In genomic region chr12:41103614-41104013, GRCh38 we compare ENCODE assay signal across 23 cellular contexts.
"Had no signal": no experiment of that assay in that cellular context is flagged by ENCODE, and none has a peak within 500 bp of the region (broad histone marks: within the 10 kb centered on the region; RNA-seq: fewer than 3 reads in every experiment).

No MANE protein-coding gene starts in this region.

- H3K4me1 ChIP-seq: body of pancreas, left lung, neural progenitor cell, thyroid gland had no signal

- DNase-seq: activated CD4-positive, alpha-beta T cell treated with anti-CD3 and anti-CD28 coated beads, Interleukin-2, amount 10 ng/mL, durations not matched to agents 7 days and 5 days; activated CD4-positive, CD25-positive, alpha-beta regulatory T cell treated with anti-CD3 and anti-CD28 coated beads, Interleukin-2, amount 50 U/mL, for 72 hours; activated CD8-positive, alpha-beta memory T cell treated with anti-CD3 and anti-CD28 coated beads, Interleukin-2, amount 10 ng/mL, durations not matched to agents 7 days and 5 days; activated CD8-positive, alpha-beta T cell treated with anti-CD3 and anti-CD28 coated beads for 36 hours; activated effector memory CD4-positive, alpha-beta T cell treated with anti-CD3 and anti-CD28 coated beads, Interleukin-2, amount 50 U/mL, for 16 hours; activated naive CD4-positive, alpha-beta T cell treated with anti-CD3 and anti-CD28 coated beads, Interleukin-2, amount 10 ng/mL, durations not matched to agents 7 days and 5 days; activated T-cell treated with anti-CD3 and anti-CD28 coated beads for 4 hours; anterior cingulate cortex; body of pancreas; dermis blood vessel endothelial cell; effector CD8-positive, alpha-beta T cell; immature natural killer cell; kidney glomerular epithelial cell; left lung; naive thymus-derived CD8-positive, alpha-beta T cell; stimulated activated CD4-positive, alpha-beta T cell treated with anti-CD3 and anti-CD28 coated beads, Interleukin-12 subunit alpha, Interleukin-12 subunit beta, amount 100 ng/mL, for 4 hours; stimulated activated CD4-positive, alpha-beta T cell treated with anti-CD3 and anti-CD28 coated beads, Interleukin-4, amount 100 ng/mL, for 4 hours; substantia nigra; T-helper 1 cell; thyroid gland; WERI-Rb-1 had no signal

- H3K79me2 ChIP-seq: hepatocyte had no signal

- ATAC-seq: activated CD8-positive, alpha-beta memory T cell treated with anti-CD3 and anti-CD28 coated beads, Interleukin-2, amount 10 ng/mL, durations not matched to agents 7 days and 5 days; activated CD8-positive, alpha-beta T cell treated with anti-CD3 and anti-CD28 coated beads for 36 hours; body of pancreas; left lung; naive thymus-derived CD8-positive, alpha-beta T cell had no signal

- H3K4me2 ChIP-seq: hepatocyte, neural progenitor cell had no signal

- H3K9ac ChIP-seq: neural progenitor cell had no signal

- H2AFZ ChIP-seq: hepatocyte, neural progenitor cell had no signal

- H3K4me3 ChIP-seq: body of pancreas, hepatocyte, left lung, neural progenitor cell, thyroid gland had no signal

- H3K27me3 ChIP-seq: body of pancreas, hepatocyte, left lung, neural progenitor cell, thyroid gland had no signal

- H3K9me3 ChIP-seq: body of pancreas, left lung, thyroid gland had no signal

- H3K27ac ChIP-seq: body of pancreas, hepatocyte, left lung, neural progenitor cell, thyroid gland, WERI-Rb-1 had no signal

- H3K36me3 ChIP-seq: left lung, neural progenitor cell, thyroid gland, WERI-Rb-1 had no signal
